In the genomic region with DNA sequence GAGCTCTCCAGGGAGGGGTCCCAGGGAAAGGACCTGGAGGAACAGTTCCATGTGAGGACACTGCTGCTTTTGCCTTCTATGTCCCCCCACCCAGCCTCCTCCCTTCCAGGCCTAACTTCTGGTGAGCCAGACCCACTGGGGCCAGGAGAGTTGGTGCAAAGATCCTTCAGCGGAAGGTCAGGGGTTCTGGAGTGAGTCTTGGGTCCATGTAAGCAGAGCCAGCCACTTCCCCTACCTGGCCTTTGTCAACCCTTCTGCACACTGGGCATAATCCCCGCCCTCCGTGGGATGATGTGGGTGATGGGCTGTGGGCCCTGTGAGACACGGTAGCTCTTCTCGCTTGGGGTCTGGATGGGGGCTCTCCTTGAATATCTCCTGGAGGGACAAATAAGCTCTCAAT, we compare ENCODE assay signal across 18 cellular contexts.
"Had no signal": no experiment of that assay in that cellular context is flagged by ENCODE, and none has a peak within 500 bp of the region (broad histone marks: within the 10 kb centered on the region; RNA-seq: fewer than 3 reads in every experiment).

No MANE protein-coding gene starts in this region.

- DNase-seq: activated CD4-positive, alpha-beta T cell treated with anti-CD3 and anti-CD28 coated beads, Interleukin-2, amount 50 U/mL, for 4 hours; activated gamma-delta T cell treated with Interleukin-2 at 50 U/mL for 16 hours; activated T-cell treated with anti-CD3 and anti-CD28 coated beads, Interleukin-2, amount 50 U/mL, for 72 hours; cerebellar nuclear complex; cortex of kidney; effector CD4-positive, alpha-beta T cell; head of caudate nucleus; right cardiac atrium; small intestine; stimulated activated CD4-positive, alpha-beta T cell treated with anti-CD3 and anti-CD28 coated beads, Interleukin-4, amount 100 ng/mL, for 24 hours; stimulated activated naive B cell treated with anti-CD40 and anti-IgM and Interleukin-4, amounts not matched to agents 10 μg/mL and 1 μg/mL and 100 μg/mL, for 72 hours had no signal

- H3K9me3 ChIP-seq: adrenal gland, breast epithelium, gastrocnemius medialis had no signal

- ATAC-seq: activated naive CD4-positive, alpha-beta T cell treated with anti-CD3 and anti-CD28 coated beads, Interleukin-2, amount 50 U/mL, for 72 hours; activated T-cell treated with anti-CD3 and anti-CD28 coated beads, Interleukin-2, amount 50 U/mL, for 72 hours; esophagus mucosa; natural killer cell treated with Interleukin-12 subunit alpha and Interleukin-12 subunit beta and Interleukin-15 and Interleukin-18, amount 100 ng/mL, for 72 hours had no signal

- H3K36me3 Mint-ChIP-seq: activated naive CD4-positive, alpha-beta T cell treated with anti-CD3 and anti-CD28 coated beads, Interleukin-2, amount 50 U/mL, for 72 hours; mesothelial cell of epicardium; natural killer cell treated with Interleukin-12 subunit alpha and Interleukin-12 subunit beta and Interleukin-15 and Interleukin-18, amount 100 ng/mL, for 72 hours; stimulated activated naive B cell treated with anti-CD40 and anti-IgM and Interleukin-4, amounts not matched to agents 10 μg/mL and 1 μg/mL and 100 μg/mL, for 72 hours had no signal

- H3K4me3 Mint-ChIP-seq: activated T-cell treated with anti-CD3 and anti-CD28 coated beads, Interleukin-2, amount 50 U/mL, for 72 hours; mesothelial cell of epicardium; natural killer cell treated with Interleukin-12 subunit alpha and Interleukin-12 subunit beta and Interleukin-15 and Interleukin-18, amount 100 ng/mL, for 72 hours had no signal

- H3K27ac Mint-ChIP-seq: activated T-cell treated with anti-CD3 and anti-CD28 coated beads, Interleukin-2, amount 50 U/mL, for 72 hours; natural killer cell treated with Interleukin-12 subunit alpha and Interleukin-12 subunit beta and Interleukin-15 and Interleukin-18, amount 100 ng/mL, for 72 hours had no signal

- H3K27me3 ChIP-seq: adrenal gland, breast epithelium, gastrocnemius medialis had no signal

- H3K9me3 Mint-ChIP-seq: activated naive CD4-positive, alpha-beta T cell treated with anti-CD3 and anti-CD28 coated beads, Interleukin-2, amount 50 U/mL, for 72 hours; activated T-cell treated with anti-CD3 and anti-CD28 coated beads, Interleukin-2, amount 50 U/mL, for 72 hours; mesothelial cell of epicardium; natural killer cell treated with Interleukin-12 subunit alpha and Interleukin-12 subunit beta and Interleukin-15 and Interleukin-18, amount 100 ng/mL, for 72 hours; stimulated activated naive B cell treated with anti-CD40 and anti-IgM and Interleukin-4, amounts not matched to agents 10 μg/mL and 1 μg/mL and 100 μg/mL, for 72 hours had no signal

- H3K36me3 ChIP-seq: adrenal gland, breast epithelium, gastrocnemius medialis had no signal

- H3K4me3 ChIP-seq: adrenal gland, breast epithelium, gastrocnemius medialis had no signal
